In the genomic region with DNA sequence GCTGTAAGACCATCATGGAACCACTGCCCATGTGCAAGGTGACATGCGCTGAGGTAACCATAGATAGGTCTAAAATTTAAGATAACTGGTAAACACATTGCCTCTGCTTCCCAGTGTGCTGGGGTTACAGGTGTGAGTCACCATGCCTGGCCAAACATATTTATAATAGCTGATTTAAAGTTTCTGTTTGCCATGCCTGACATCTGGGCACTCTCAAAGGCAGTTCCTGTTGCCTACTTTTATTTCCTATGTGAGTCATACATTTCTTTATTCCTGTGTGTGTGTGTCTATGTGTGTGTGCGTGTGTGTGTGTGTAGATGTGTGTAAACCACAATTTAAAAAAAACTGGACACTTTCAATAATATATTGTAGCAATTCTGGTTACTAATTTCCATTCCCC, we compare ENCODE assay signal across 24 cellular contexts.
DNase-seq lines count a peak whose midpoint lies in the region; ATAC-seq and TF ChIP-seq lines count a peak whose summit lies in the region.
"Had no signal": no experiment of that assay in that cellular context is flagged by ENCODE, and none has a peak within 500 bp of the region (broad histone marks: within the 10 kb centered on the region; RNA-seq: fewer than 3 reads in every experiment).

No MANE protein-coding gene starts in this region.

- no peaks in the 10 kb centered on the region for H3K9me3 ChIP-seq in thyroid gland
- H3K9me3 ChIP-seq: BLaER1, transverse colon had no signal

- no peak for TF ChIP-seq POLR2A in thyroid gland (IDR thresholded peaks at IDR 0.05)

- ATAC-seq in foreskin keratinocyte: peak; percentile 82
- no peak for ATAC-seq in HG03521 (IDR thresholded peaks at IDR 0.05; ENCODE audit: unreplicated experiment)
- ATAC-seq: activated CD4-positive, alpha-beta T cell treated with anti-CD3 and anti-CD28 coated beads for 36 hours; activated T-cell treated with anti-CD3 and anti-CD28 coated beads, Interleukin-2, amount 50 U/mL, for 4 hours; T-cell had no signal

- H3K27me3 ChIP-seq in foreskin keratinocyte (no peaks in the 10 kb centered on the region), thyroid gland (no peaks in the 10 kb centered on the region)
- H3K27me3 ChIP-seq: BLaER1, dorsolateral prefrontal cortex, transverse colon had no signal

- intact Hi-C loops in thyroid gland (cut with DNase I): no loop called here

- H3K36me3 ChIP-seq in thyroid gland: no peaks in the 10 kb centered on the region
- H3K36me3 ChIP-seq: BLaER1, transverse colon had no signal

- TF ChIP-seq CTCF in AG10803 (conservative IDR thresholded peaks at IDR 0.05; ENCODE audit: low read length) (no peak), foreskin keratinocyte (conservative IDR thresholded peaks at IDR 0.05) (no peak), thyroid gland (IDR thresholded peaks at IDR 0.05) (no peak)

- no peak overlapping the region for H3K4me3 ChIP-seq in AG10803 (ENCODE audit: low read length)
- H3K4me3 ChIP-seq in thyroid gland (replicated peaks in 1 of 3): no peak overlapping the region
- H3K4me3 ChIP-seq: BLaER1, dorsolateral prefrontal cortex, GM23338, transverse colon had no signal

- H3K4me1 ChIP-seq in foreskin keratinocyte (no peaks in the 10 kb centered on the region), thyroid gland (no peaks in the 10 kb centered on the region)
- H3K4me1 ChIP-seq: BLaER1, transverse colon had no signal

- H3K27ac ChIP-seq in foreskin keratinocyte: no peak overlapping the region
- H3K27ac ChIP-seq in thyroid gland: no peak overlapping the region
- H3K27ac ChIP-seq: BLaER1, dorsolateral prefrontal cortex, KMS-11, transverse colon had no signal

- 92 to 94% methylated on average over 2 of the region's 2 CpGs for WGBS in thyroid gland, 2 donors

- DNase-seq in AG10803 (ENCODE audit: low read depth) (peak; percentile 34), HT1080 (ENCODE audit: low read depth) (peak; percentile 69), astrocyte of the hippocampus (ENCODE audit: low read depth, low spot score) (peak; percentile 3), foreskin keratinocyte (peak; percentile 55 to 71), retina (no peak), thyroid gland (no peak)
- DNase-seq in stimulated activated CD4-positive, alpha-beta T cell treated with anti-CD3 and anti-CD28 coated beads, Interleukin-2, amount 100 ng/mL, for 48 hours: no peak
- DNase-seq: activated CD4-positive, alpha-beta T cell treated with anti-CD3 and anti-CD28 coated beads for 36 hours; activated CD8-positive, alpha-beta memory T cell treated with anti-CD3 and anti-CD28 coated beads for 24 hours; activated naive CD4-positive, alpha-beta T cell treated with Interleukin-2 at 50 U/mL for 16 hours; activated T-cell treated with anti-CD3 and anti-CD28 coated beads, Interleukin-2, amount 50 U/mL, for 4 hours; caudate nucleus; dorsolateral prefrontal cortex; NCI-H1048; NCI-H187 treated with DMSO at 0.1 percent for 48 hours; NCI-H226; nucleus accumbens; stimulated activated CD4-positive, alpha-beta T cell treated with anti-CD3 and anti-CD28 coated beads, Interleukin-4, amount 100 ng/mL, for 4 hours; T-cell; transverse colon had no signal

Comparison
In these comparisons a context has a peak if more than half of its experiments do, and no peak if none do; other contexts are left out.
1. DNase-seq: peak in AG10803 (single experiment), HT1080 (single experiment), astrocyte of the hippocampus (single experiment) and foreskin keratinocyte (2 of 2); none in retina (single experiment), stimulated activated CD4-positive, alpha-beta T cell treated with anti-CD3 and anti-CD28 coated beads, Interleukin-2, amount 100 ng/mL, for 48 hours (0 of 2) and thyroid gland (0 of 2).